15 cellular contexts compared by ENCODE assay signal in genomic region chr1:198633675-198634121, GRCh38. TPM values are rescaled to one million over a fixed set of nuclear protein-coding genes. Genes with fewer than 3 reads are reported as not detected.
DNase-seq lines count a peak whose midpoint lies in the region; ATAC-seq and TF ChIP-seq lines count a peak whose summit lies in the region.
"Had no signal": no experiment of that assay in that cellular context is flagged by ENCODE, and none has a peak within 500 bp of the region (broad histone marks: within the 10 kb centered on the region; RNA-seq: fewer than 3 reads in every experiment).

No MANE protein-coding gene starts in this region.

- no peak for TF ChIP-seq CTCF in DND-41 (IDR thresholded peaks at IDR 0.05; ENCODE audit: borderline replicate concordance, extremely low read depth, low read length, poor library complexity, severe bottlenecking)

- H3K36me3 ChIP-seq in DND-41 (ENCODE audit: insufficient read depth, low read length): no peaks in the 10 kb centered on the region
- H3K36me3 ChIP-seq: uterus had no signal

- H3K9ac ChIP-seq in DND-41 (ENCODE audit: low read depth, low read length): no peak overlapping the region

- H3K27ac Mint-ChIP-seq in T-helper 17 cell: peak overlapping the region; percentile 85
- peak overlapping the region in 9 of 10 donors; percentile 17 to 99 (median 66) for H3K27ac Mint-ChIP-seq in naive thymus-derived CD8-positive, alpha-beta T cell

- no peaks in the 10 kb centered on the region for H4K20me1 ChIP-seq in DND-41 (ENCODE audit: insufficient read depth, low read length)

- H3K4me3 Mint-ChIP-seq in T-helper 17 cell: peak overlapping the region; percentile 19
- H3K4me3 Mint-ChIP-seq in naive thymus-derived CD8-positive, alpha-beta T cell: peak overlapping the region in 9 of 10 donors; percentile 6 to 74 (median 39)

- no peaks in the 10 kb centered on the region for H3K27me3 ChIP-seq in DND-41 (ENCODE audit: insufficient read depth, low read length, poor library complexity)
- H3K27me3 ChIP-seq: uterus had no signal

- no peak overlapping the region for H3K4me2 ChIP-seq in DND-41 (ENCODE audit: insufficient read depth, low read length)

- H3K36me3 Mint-ChIP-seq in T-helper 17 cell (ENCODE audit: low read depth): peaks cover 7% of the 10 kb centered on the region
- peaks cover 0 to 10% (median 6%) of the 10 kb centered on the region in 3 donors for H3K36me3 Mint-ChIP-seq in naive thymus-derived CD8-positive, alpha-beta T cell

- no peak for DNase-seq in DND-41
- no peak for DNase-seq in T-helper 17 cell
- DNase-seq in naive thymus-derived CD8-positive, alpha-beta T cell: no peak
- no peak for DNase-seq in NCI-H748 (lab: John Stamatoyannopoulos, UW; ENCODE audit: unreplicated experiment)
- no peak for DNase-seq in NCI-H1694 (lab: John Stamatoyannopoulos, UW)
- DNase-seq in NCI-H510A (lab: John Stamatoyannopoulos, UW): no peak
- DNase-seq: activated CD8-positive, alpha-beta memory T cell treated with anti-CD3 and anti-CD28 coated beads for 24 hours; DMS153; mesenchymal stem cell; SHP77 treated with DMSO at 0.1 percent for 48 hours; uterus had no signal

- POLR2A ChIA-PET in naive thymus-derived CD8-positive, alpha-beta T cell (lab: Charles Lee): interaction anchor here (1.2 to 10.8 kb wide), 3 partner anchors 11 to 57 kb away, joined by 3 to 178 read pairs (median 6); no protein-coding TSS in a partner anchor

- peaks cover 0 to 19% (median 5%) of the 10 kb centered on the region in 9 donors for H3K9me3 Mint-ChIP-seq in naive thymus-derived CD8-positive, alpha-beta T cell

- no peaks in the 10 kb centered on the region for H3K27me3 Mint-ChIP-seq in T-helper 17 cell
- no peaks in the 10 kb centered on the region for H3K27me3 Mint-ChIP-seq in naive thymus-derived CD8-positive, alpha-beta T cell

- peaks cover 48% of the 10 kb centered on the region for H3K4me1 Mint-ChIP-seq in T-helper 17 cell
- peaks cover 42 to 95% (median 80%) of the 10 kb centered on the region in 4 donors for H3K4me1 Mint-ChIP-seq in naive thymus-derived CD8-positive, alpha-beta T cell

- H3K27ac ChIP-seq in DND-41 (ENCODE audit: low read length): no peak overlapping the region
- H3K27ac ChIP-seq: uterus had no signal

- ATAC-seq in DND-41 (ENCODE audit: insufficient read depth, low read depth) (no peak), HG02798 (IDR thresholded peaks at IDR 0.05; ENCODE audit: poor library complexity, unreplicated experiment) (peak; percentile 26), T-helper 17 cell (peak; percentile 64)
- ATAC-seq in naive thymus-derived CD8-positive, alpha-beta T cell: peak in 1 of 2 donors; percentile 45
- ATAC-seq: right cardiac atrium had no signal

- H3K9me3 ChIP-seq in DND-41 (ENCODE audit: insufficient read depth, low read length, severe bottlenecking) (peaks cover 3% of the 10 kb centered on the region), T-helper 17 cell (ENCODE audit: control insufficient read depth, low read length, poor library complexity, severe bottlenecking) (no peaks in the 10 kb centered on the region)
- H3K9me3 ChIP-seq: uterus had no signal

- peak overlapping the region; percentile 2; the same call in 1 of the 2 replicates for H2AFZ ChIP-seq in DND-41 (ENCODE audit: low read depth, low read length)

- no peak overlapping the region for H3K4me3 ChIP-seq in DND-41 (ENCODE audit: low read depth in 1 of 2, low read length in 2 of 2)
- H3K4me3 ChIP-seq: uterus had no signal

- H3K79me2 ChIP-seq in DND-41 (ENCODE audit: insufficient read depth, low read length): no peaks in the 10 kb centered on the region

- peaks cover 20% of the 10 kb centered on the region for H3K4me1 ChIP-seq in DND-41 (ENCODE audit: insufficient read depth, low read length)
- H3K4me1 ChIP-seq: uterus had no signal

RNA-seq across cellular contexts. Expression of gene PTPRC, which starts 5.1 kb away (rescaled TPM):
- total RNA-seq in T-helper 17 cell: 100 to 1,000 TPM; 697 to 813 TPM
- total RNA-seq in naive thymus-derived CD8-positive, alpha-beta T cell: 100 to 1,000 TPM; 906 to 970 TPM
- 1,000 to 10,000 TPM in 2 of 3 donors, 100 to 1,000 TPM in 1; 980 to 1,253 (median 1,023) TPM for polyA plus RNA-seq in naive thymus-derived CD8-positive, alpha-beta T cell
- total RNA-seq: bronchial epithelial cell, epithelial cell of proximal tubule had no signal
